ENCODE assay signal across 1 cellular context in genomic region chr19:47539747-47540311, GRCh38.
TF ChIP-seq lines count a peak whose summit lies in the region.

No MANE protein-coding gene starts in this region.

TF ChIP-seq in K562, 482 proteins besides CTCF, POLR2A, EP300 and RAD21:
- TF ChIP-seq C11orf30 (IDR thresholded peaks at IDR 0.05; ENCODE audit: low read depth) (peak; percentile 84), MAFF (IDR thresholded peaks at IDR 0.05; ENCODE audit: low read length) (peak; percentile 34; the same call in 1 of the 2 replicates), KLF13 (tag; IDR thresholded peaks at IDR 0.05; ENCODE audit: borderline replicate concordance, low read depth) (no peak), FOXO4 (CRISPR knock-in tag; IDR thresholded peaks at IDR 0.05) (no peak), PKNOX1 (IDR thresholded peaks at IDR 0.05) (peak; percentile 42; the same call in 1 of the 2 replicates), BACH1 (tag; IDR thresholded peaks at IDR 0.05) (no peak), MTF1 (CRISPR knock-in tag; IDR thresholded peaks at IDR 0.05; ENCODE audit: borderline replicate concordance) (no peak), BMI1 (IDR thresholded peaks at IDR 0.05; ENCODE audit: low read length) (no peak), GATA2 (CRISPR knock-in tag; IDR thresholded peaks at IDR 0.05) (no peak), XRCC3 (IDR thresholded peaks at IDR 0.05) (no peak), PTRF (tag; IDR thresholded peaks at IDR 0.05) (no peak), ZNF316 (IDR thresholded peaks at IDR 0.05) (peak; percentile 86), MAFG (tag; conservative IDR thresholded peaks at IDR 0.05) (peak; percentile 74), MAZ (CRISPR knock-in tag; conservative IDR thresholded peaks at IDR 0.05 in 1 of 2, IDR thresholded peaks at IDR 0.05 in 1 of 2) (no peak), EWSR1 (IDR thresholded peaks at IDR 0.05; ENCODE audit: borderline replicate concordance, low read depth, partially characterized antibody) (no peak), TFE3 (CRISPR knock-in tag; IDR thresholded peaks at IDR 0.05) (no peak), SFPQ (IDR thresholded peaks at IDR 0.05; ENCODE audit: low read depth, low read length) (no peak), MYC (IDR thresholded peaks at IDR 0.05; ENCODE audit: low read depth, low read length) (no peak), MYC (CRISPR knock-in tag; IDR thresholded peaks at IDR 0.05; ENCODE audit: borderline replicate concordance, low read depth) (no peak), ZC3H4 (CRISPR knock-in tag; IDR thresholded peaks at IDR 0.05; ENCODE audit: borderline replicate concordance) (no peak), TAL1 (IDR thresholded peaks at IDR 0.05) (no peak), NFE2 (IDR thresholded peaks at IDR 0.05; ENCODE audit: low read depth) (no peak), ZNF77 (CRISPR knock-in tag; IDR thresholded peaks at IDR 0.05) (no peak), ZBTB8A (IDR thresholded peaks at IDR 0.05; ENCODE audit: partially characterized antibody) (no peak), TOE1 (IDR thresholded peaks at IDR 0.05; ENCODE audit: borderline replicate concordance) (no peak), TOE1 (CRISPR knock-in tag; IDR thresholded peaks at IDR 0.05; ENCODE audit: borderline replicate concordance, low read depth) (no peak), CREM (IDR thresholded peaks at IDR 0.05; ENCODE audit: low read depth) (no peak), L3MBTL2 (IDR thresholded peaks at IDR 0.05) (peak; percentile 25; the same call in 1 of the 2 replicates), ZBTB26 (CRISPR knock-in tag; IDR thresholded peaks at IDR 0.05) (no peak), SMARCE1 (IDR thresholded peaks at IDR 0.05) (no peak), ZNF449 (CRISPR knock-in tag; IDR thresholded peaks at IDR 0.05) (no peak), SMARCB1 (IDR thresholded peaks at IDR 0.05; ENCODE audit: insufficient read length, low read depth) (no peak), ZBTB7A (IDR thresholded peaks at IDR 0.05; ENCODE audit: borderline replicate concordance, control insufficient read depth, low read depth, low read length) (no peak)
